ENCODE assay signal across 20 cellular contexts in genomic region chrX:149370097-149370496, GRCh38.
"Had no signal": no experiment of that assay in that cellular context is flagged by ENCODE, and none has a peak within 500 bp of the region (broad histone marks: within the 10 kb centered on the region; RNA-seq: fewer than 3 reads in every experiment).

No MANE protein-coding gene starts in this region.

- H3K27me3 ChIP-seq: ascending aorta, gastroesophageal sphincter, right atrium auricular region, uterus had no signal

- H3K36me3 ChIP-seq: ascending aorta, gastroesophageal sphincter, right atrium auricular region, uterus had no signal

- H3K4me1 ChIP-seq: ascending aorta, gastroesophageal sphincter, right atrium auricular region, uterus had no signal

- H3K27ac ChIP-seq: ascending aorta, epithelial cell of prostate, gastroesophageal sphincter, right atrium auricular region, uterus had no signal

- H3K4me3 ChIP-seq: ascending aorta, gastroesophageal sphincter, right atrium auricular region, uterus had no signal

- H3K9me3 ChIP-seq: ascending aorta, gastroesophageal sphincter, right atrium auricular region, uterus had no signal

- DNase-seq: activated T-cell treated with anti-CD3 and anti-CD28 coated beads, Interleukin-2, amount 50 U/mL, for 1 hour; cerebellar nuclear complex; cortex of kidney; head of caudate nucleus; hypothalamus; islet precursor cell; left cardiac atrium; naive thymus-derived CD8-positive, alpha-beta T cell; stimulated activated CD4-positive, alpha-beta T cell treated with anti-CD3 and anti-CD28 coated beads, Interleukin-12 subunit alpha, Interleukin-12 subunit beta, amount 100 ng/mL, for 4 hours; stimulated activated CD4-positive, alpha-beta T cell treated with anti-CD3 and anti-CD28 coated beads, Interleukin-4, amount 100 ng/mL, for 4 hours; stimulated activated naive CD8-positive, alpha-beta T cell treated with anti-CD3 and anti-CD28 coated beads, Interleukin-15, Interleukin-2, amounts not matched to agents 100 U/mL and 50 U/mL, for 24 hours; T1000; trophoblast cell; uterus had no signal

- ATAC-seq: activated naive CD4-positive, alpha-beta T cell treated with anti-CD3 and anti-CD28 coated beads, Interleukin-2, amount 50 U/mL, for 72 hours; gastroesophageal sphincter; left cardiac atrium; naive thymus-derived CD8-positive, alpha-beta T cell; stimulated activated naive CD8-positive, alpha-beta T cell treated with anti-CD3 and anti-CD28 coated beads, Interleukin-15, Interleukin-2, amounts not matched to agents 100 U/mL and 50 U/mL, for 24 hours; WTC11 had no signal
